In the genomic region with DNA sequence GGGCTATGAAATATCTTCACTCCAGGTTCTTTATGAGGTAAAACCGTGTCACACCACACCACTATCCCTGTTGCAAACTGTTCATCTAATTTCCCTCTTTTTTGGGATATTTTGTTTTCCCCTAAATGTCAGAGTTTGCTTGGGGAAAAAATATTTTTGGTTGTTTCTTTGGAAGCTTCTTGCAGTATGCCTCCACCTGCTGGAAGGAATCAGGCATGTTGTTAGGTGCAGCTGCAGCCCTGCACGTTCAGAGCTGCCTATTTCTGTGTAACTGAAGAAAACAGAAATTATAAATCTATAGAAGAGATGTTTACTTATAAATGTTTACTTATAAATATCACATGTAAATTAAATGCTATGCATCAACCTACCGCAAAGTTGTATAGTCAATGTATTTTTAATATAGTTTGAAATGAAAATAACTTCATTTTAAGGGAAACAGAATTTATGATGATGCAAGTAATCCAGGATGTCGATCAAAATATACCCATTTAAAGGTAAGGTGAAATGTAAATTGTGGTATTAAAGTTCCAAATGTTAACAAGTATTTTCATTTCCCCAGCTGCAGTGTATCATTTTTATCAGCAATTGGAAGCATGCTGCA, we compare ENCODE assay signal across 8 cellular contexts.
A peak's percentile ranks its signal among the peaks of the same experiment; 100 is the strongest.
DNase-seq lines count a peak whose midpoint lies in the region; FAIRE-seq and TF ChIP-seq lines count a peak whose summit lies in the region.

No MANE protein-coding gene starts in this region.

- CTCF ChIA-PET in activated CD4-positive, alpha-beta T cell treated with anti-CD3 and anti-CD28 coated beads, Interleukin-2, amount 10 ng/mL, durations not matched to agents 7 days and 5 days (lab: Charles Lee), result no interaction called here
- CTCF ChIA-PET in CD4-positive, alpha-beta memory T cell (lab: Charles Lee; ENCODE audit: partially characterized antibody), result no interaction called here

- POLR2A ChIA-PET in activated CD4-positive, alpha-beta T cell treated with anti-CD3 and anti-CD28 coated beads, Interleukin-2, amount 10 ng/mL, durations not matched to agents 7 days and 5 days (lab: Charles Lee), result no interaction called here
- POLR2A ChIA-PET in CD4-positive, alpha-beta memory T cell (lab: Charles Lee; ENCODE audit: partially characterized antibody), result no interaction called here

- intact Hi-C loops in kidney (cut with DNase I), result no loop called here
- intact Hi-C loops in CD4-positive, alpha-beta memory T cell (cut with micrococcal nuclease), result no loop called here

- no peaks in the 10 kb centered on the region for H3K4me1 Mint-ChIP-seq in activated CD4-positive, alpha-beta T cell treated with anti-CD3 and anti-CD28 coated beads, Interleukin-2, amount 10 ng/mL, durations not matched to agents 7 days and 5 days
- H3K4me1 Mint-ChIP-seq in CD4-positive, alpha-beta memory T cell, result no peaks in the 10 kb centered on the region

- TF ChIP-seq CTCF in NB4 (IDR thresholded peaks at IDR 0.05; ENCODE audit: low read depth, low read length), result peak; percentile 53
- TF ChIP-seq CTCF in kidney (IDR thresholded peaks at IDR 0.05; ENCODE audit: borderline replicate concordance, extremely low read depth, insufficient read depth), result peak; percentile 62
- TF ChIP-seq CTCF in GM13976 (IDR thresholded peaks at IDR 0.05; ENCODE audit: borderline replicate concordance, control extremely low read depth, extremely low read depth, insufficient read depth, missing control alignments), result no peak

- DNase-seq in DMS153 treated with DMSO at 0.1 percent for 48 hours (lab: John Stamatoyannopoulos, UW; ENCODE audit: unreplicated experiment) (peak; percentile 42), NB4 (ENCODE audit: low read depth) (peak; percentile 43), amniotic epithelial cell (ENCODE audit: low read depth) (peak; percentile 67), kidney (no peak), GM13976 (ENCODE audit: low spot score) (no peak)
- no peak for DNase-seq in activated CD4-positive, alpha-beta T cell treated with anti-CD3 and anti-CD28 coated beads, Interleukin-2, amount 10 ng/mL, durations not matched to agents 7 days and 5 days
- DNase-seq in activated CD4-positive, CD25-positive, alpha-beta regulatory T cell treated with anti-CD3 and anti-CD28 coated beads, Interleukin-2, amount 50 U/mL, for 72 hours, result no peak
- DNase-seq in CD4-positive, alpha-beta memory T cell, result no peak

- no peaks in the 10 kb centered on the region for H3K9me3 ChIP-seq in kidney (ENCODE audit: control insufficient read depth in 1 of 2, low read length in 2 of 2)
- no peaks in the 10 kb centered on the region for H3K9me3 ChIP-seq in CD4-positive, alpha-beta memory T cell (ENCODE audit: control insufficient read depth in 1 of 2, low read length in 2 of 2)

- peak; percentile 52 for FAIRE-seq in kidney (lab: Jason Lieb, UNC)

- no peaks in the 10 kb centered on the region for H3K36me3 Mint-ChIP-seq in activated CD4-positive, alpha-beta T cell treated with anti-CD3 and anti-CD28 coated beads, Interleukin-2, amount 10 ng/mL, durations not matched to agents 7 days and 5 days (ENCODE audit: low read depth)
- H3K36me3 Mint-ChIP-seq in CD4-positive, alpha-beta memory T cell, result no peaks in the 10 kb centered on the region

- H3K4me3 Mint-ChIP-seq in activated CD4-positive, alpha-beta T cell treated with anti-CD3 and anti-CD28 coated beads, Interleukin-2, amount 10 ng/mL, durations not matched to agents 7 days and 5 days, result no peak overlapping the region
- peak overlapping the region in 1 of 8 donors; percentile 10 for H3K4me3 Mint-ChIP-seq in CD4-positive, alpha-beta memory T cell

- no peaks in the 10 kb centered on the region for H3K36me3 ChIP-seq in kidney (ENCODE audit: control insufficient read depth in 1 of 2, insufficient read depth in 2 of 2, low read length in 2 of 2)
- no peaks in the 10 kb centered on the region for H3K36me3 ChIP-seq in CD4-positive, alpha-beta memory T cell (ENCODE audit: insufficient read depth, low read length)

- no peaks in the 10 kb centered on the region for H3K27me3 ChIP-seq in CD4-positive, alpha-beta memory T cell (ENCODE audit: insufficient read depth, low read length)

- no peak overlapping the region for H3K27ac Mint-ChIP-seq in activated CD4-positive, alpha-beta T cell treated with anti-CD3 and anti-CD28 coated beads, Interleukin-2, amount 10 ng/mL, durations not matched to agents 7 days and 5 days
- no peak overlapping the region for H3K27ac Mint-ChIP-seq in CD4-positive, alpha-beta memory T cell

- H3K27ac ChIP-seq in kidney (ENCODE audit: low read depth in 2 of 2, low read length in 2 of 2), result no peak overlapping the region
- no peak overlapping the region for H3K27ac ChIP-seq in CD4-positive, alpha-beta memory T cell (ENCODE audit: low read depth, low read length)

- in situ Hi-C loops in GM13976 (cut with MboI; ENCODE audit: low sequenced_read_pairs, unreplicated experiment), result no loop called here

- TF ChIP-seq POLR2A in NB4 (IDR thresholded peaks at IDR 0.05; ENCODE audit: extremely low read depth, insufficient read length), result no peak

- no peaks in the 10 kb centered on the region for H3K27me3 Mint-ChIP-seq in activated CD4-positive, alpha-beta T cell treated with anti-CD3 and anti-CD28 coated beads, Interleukin-2, amount 10 ng/mL, durations not matched to agents 7 days and 5 days
- peaks cover 2 to 3% of the 10 kb centered on the region in 2 donors for H3K27me3 Mint-ChIP-seq in CD4-positive, alpha-beta memory T cell

- no peak overlapping the region for H3K4me3 ChIP-seq in NB4 (ENCODE audit: low read depth, low read length)
- H3K4me3 ChIP-seq in kidney (ENCODE audit: low read length in 2 of 2), result no peak overlapping the region
- H3K4me3 ChIP-seq in CD4-positive, alpha-beta memory T cell (ENCODE audit: low read length in 2 of 2), result no peak overlapping the region

- H3K4me1 ChIP-seq in kidney (ENCODE audit: control insufficient read depth in 1 of 2, insufficient read depth in 1 of 2, low read depth in 1 of 2, low read length in 2 of 2), result no peaks in the 10 kb centered on the region
- no peaks in the 10 kb centered on the region for H3K4me1 ChIP-seq in CD4-positive, alpha-beta memory T cell (ENCODE audit: insufficient read depth, low read length)

- H3K9ac ChIP-seq in kidney (ENCODE audit: low read length in 2 of 2), result no peak overlapping the region

- no peaks in the 10 kb centered on the region for H3K9me3 Mint-ChIP-seq in activated CD4-positive, alpha-beta T cell treated with anti-CD3 and anti-CD28 coated beads, Interleukin-2, amount 10 ng/mL, durations not matched to agents 7 days and 5 days
- no peaks in the 10 kb centered on the region for H3K9me3 Mint-ChIP-seq in CD4-positive, alpha-beta memory T cell

Comparison
In these comparisons a context has a peak if more than half of its experiments do, and no peak if none do; other contexts are left out.
1. DNase-seq: peak in DMS153 treated with DMSO at 0.1 percent for 48 hours (single experiment), NB4 (single experiment) and amniotic epithelial cell (single experiment); none in kidney (single experiment), GM13976 (single experiment), activated CD4-positive, alpha-beta T cell treated with anti-CD3 and anti-CD28 coated beads, Interleukin-2, amount 10 ng/mL, durations not matched to agents 7 days and 5 days (single experiment), activated CD4-positive, CD25-positive, alpha-beta regulatory T cell treated with anti-CD3 and anti-CD28 coated beads, Interleukin-2, amount 50 U/mL, for 72 hours (single experiment) and CD4-positive, alpha-beta memory T cell (0 of 5).